Comparison of ENCODE assay signal across 10 cellular contexts in genomic region chr6:73309534-73309783, GRCh38. TPM values are rescaled to one million over a fixed set of nuclear protein-coding genes. Genes with fewer than 3 reads are reported as not detected.
DNase-seq lines count a peak whose midpoint lies in the region; FAIRE-seq and TF ChIP-seq lines count a peak whose summit lies in the region.
"Had no signal": no experiment of that assay in that cellular context is flagged by ENCODE, and none has a peak within 500 bp of the region (broad histone marks: within the 10 kb centered on the region; RNA-seq: fewer than 3 reads in every experiment).

No MANE protein-coding gene starts in this region.

- TF ChIP-seq CTCF in HFF-Myc (IDR thresholded peaks at IDR 0.05; ENCODE audit: low read depth, low read length, missing control alignments) (no peak), kidney (IDR thresholded peaks at IDR 0.05; ENCODE audit: borderline replicate concordance, extremely low read depth, insufficient read depth) (no peak), tibial artery (IDR thresholded peaks at IDR 0.05) (no peak)

- H3K27ac Mint-ChIP-seq in activated naive CD8-positive, alpha-beta T cell: peak overlapping the region; percentile 28

- H3K36me3 ChIP-seq in BLaER1 (no peaks in the 10 kb centered on the region), kidney (ENCODE audit: control insufficient read depth in 1 of 2, insufficient read depth in 2 of 2, low read length in 2 of 2) (no peaks in the 10 kb centered on the region), tibial artery (no peaks in the 10 kb centered on the region)

- no peak for FAIRE-seq in kidney (lab: Jason Lieb, UNC)

- no peaks in the 10 kb centered on the region for H3K9me3 Mint-ChIP-seq in activated naive CD8-positive, alpha-beta T cell (ENCODE audit: low read depth)

- H3K9ac ChIP-seq in BLaER1 (peak overlapping the region; percentile 86), kidney (ENCODE audit: low read length in 2 of 2) (no peak overlapping the region)

- intact Hi-C loops in kidney (cut with DNase I) (no loop called here), tibial artery (cut with DNase I; ENCODE audit: low total_unique reads) (no loop called here)

- H3K27me3 ChIP-seq in BLaER1: no peaks in the 10 kb centered on the region
- peaks cover 0 to 3% of the 10 kb centered on the region in 2 donors for H3K27me3 ChIP-seq in tibial artery

- no peak for DNase-seq in HFF-Myc (ENCODE audit: extremely low read depth, low read depth)
- DNase-seq in kidney: no peak
- DNase-seq in tibial artery: no peak
- no peak for DNase-seq in islet precursor cell
- DNase-seq in superior temporal gyrus (ENCODE audit: extremely low spot score): no peak
- no peak for DNase-seq in NCI-H2029 treated with DMSO at 0.1 percent for 48 hours (lab: John Stamatoyannopoulos, UW)

- H3K27ac ChIP-seq in BLaER1: peak overlapping the region; percentile 83
- H3K27ac ChIP-seq in kidney (ENCODE audit: low read depth in 2 of 2, low read length in 2 of 2): no peak overlapping the region
- H3K27ac ChIP-seq in tibial artery: peak overlapping the region; percentile 65 to 66

- peak overlapping the region; percentile 94 for H3K4me2 ChIP-seq in BLaER1

- H4K20me1 ChIP-seq in BLaER1: no peaks in the 10 kb centered on the region

- peaks cover 2% of the 10 kb centered on the region for H3K36me3 Mint-ChIP-seq in activated naive CD8-positive, alpha-beta T cell

- peaks cover 4% of the 10 kb centered on the region for H3K9me3 ChIP-seq in BLaER1
- H3K9me3 ChIP-seq in kidney (ENCODE audit: control insufficient read depth in 1 of 2, low read length in 2 of 2): no peaks in the 10 kb centered on the region
- no peaks in the 10 kb centered on the region for H3K9me3 ChIP-seq in tibial artery

- peak overlapping the region; percentile 92 for H3K4me3 Mint-ChIP-seq in activated naive CD8-positive, alpha-beta T cell

- peak overlapping the region; percentile 80 for H3K4me3 ChIP-seq in BLaER1
- H3K4me3 ChIP-seq in HFF-Myc (replicated peaks; ENCODE audit: low read depth, low read length): peak overlapping the region; percentile 55
- peak overlapping the region; percentile 64 to 67 for H3K4me3 ChIP-seq in kidney (ENCODE audit: low read length in 2 of 2)
- peak overlapping the region; percentile 61 to 65 for H3K4me3 ChIP-seq in tibial artery

- H3K27me3 Mint-ChIP-seq in activated naive CD8-positive, alpha-beta T cell: peaks cover 32% of the 10 kb centered on the region

- H3K4me1 ChIP-seq in BLaER1: peaks cover 50% of the 10 kb centered on the region
- no peaks in the 10 kb centered on the region for H3K4me1 ChIP-seq in kidney (ENCODE audit: control insufficient read depth in 1 of 2, insufficient read depth in 1 of 2, low read depth in 1 of 2, low read length in 2 of 2)
- H3K4me1 ChIP-seq in tibial artery: peaks cover 0 to 13% (median 3%) of the 10 kb centered on the region in 4 donors

- peaks cover 11% of the 10 kb centered on the region for H3K4me1 Mint-ChIP-seq in activated naive CD8-positive, alpha-beta T cell (ENCODE audit: low read depth)

RNA-seq across cellular contexts. Expression of gene DPPA5, which starts 44.6 kb away (rescaled TPM):
- not detected for total RNA-seq in kidney
- polyA plus RNA-seq in kidney (ENCODE audit: insufficient read depth, low read depth, low replicate concordance): not detected
- total RNA-seq: HT1080, pulmonary artery endothelial cell had no signal

RNA-seq across cellular contexts. Expression of gene KHDC1, which starts 46.5 kb away (rescaled TPM):
- total RNA-seq in kidney: 1.0 TPM
- 1.7 TPM for polyA plus RNA-seq in kidney (ENCODE audit: insufficient read depth, low read depth, low replicate concordance)

RNA-seq across cellular contexts. Expression of gene KHDC3L, which starts 53.0 kb away (rescaled TPM):
- not detected for total RNA-seq in kidney
- polyA plus RNA-seq in kidney (ENCODE audit: insufficient read depth, low read depth, low replicate concordance): not detected
- total RNA-seq: HT1080, pulmonary artery endothelial cell had no signal

Comparison
In these comparisons a context has a peak if more than half of its experiments do, and no peak if none do; other contexts are left out.
1. H3K27ac ChIP-seq: peak in BLaER1 (single experiment) and tibial artery (2 of 2); none in kidney (0 of 2).
2. Peak in every context shown above with its lines, with median percentiles within 50 percentile points of each other: H3K4me3 ChIP-seq.